10 cellular contexts compared by ENCODE assay signal in genomic region chr3:196159952-196160804, GRCh38. TPM values are rescaled to one million over a fixed set of nuclear protein-coding genes. Genes with fewer than 3 reads are reported as not detected.
DNase-seq lines count a peak whose midpoint lies in the region; ATAC-seq and TF ChIP-seq lines count a peak whose summit lies in the region.
"Had no signal": no experiment of that assay in that cellular context is flagged by ENCODE, and none has a peak within 500 bp of the region (broad histone marks: within the 10 kb centered on the region; RNA-seq: fewer than 3 reads in every experiment).

No MANE protein-coding gene starts in this region.

- TF ChIP-seq EP300 in ovary (IDR thresholded peaks at IDR 0.05) = no peak

- POLR2A ChIA-PET in RWPE1 (lab: Yijun Ruan, JAX; ENCODE audit: low non-redundant PET) = no interaction called here

- WGBS in ovary, 3 donors = 61 to 65% (median 64%) methylated on average over 15 of the region's 15 CpGs

- DNase-seq in EH (ENCODE audit: low read depth) (peak; percentile 72), RWPE1 (ENCODE audit: low spot score) (peak; percentile 43), erythroblast (lab: John Stamatoyannopoulos, UW) (peak; percentile 55 to 60), putamen (ENCODE audit: low spot score) (peak; percentile 24), ovary (no peak), D341Med (ENCODE audit: low spot score) (no peak)

- no peak for TF ChIP-seq CTCF in RWPE1 (conservative IDR thresholded peaks at IDR 0.05; ENCODE audit: low read depth)
- no peak for TF ChIP-seq CTCF in ovary (IDR thresholded peaks at IDR 0.05)

- CTCF ChIA-PET in RWPE1 (lab: Yijun Ruan, JAX) = interaction anchor here (0.7 kb wide), 1 partner anchor 24 kb away, joined by 3 read pairs; no protein-coding TSS in a partner anchor

- H3K4me1 ChIP-seq in ovary (ENCODE audit: insufficient read depth) = peaks cover 6% of the 10 kb centered on the region

- TF ChIP-seq POLR2A in erythroblast (IDR thresholded peaks at IDR 0.05; ENCODE audit: low read length) (no peak), ovary (IDR thresholded peaks at IDR 0.05) (no peak)

- H3K27ac ChIP-seq in RWPE1 = peak overlapping the region; percentile 6; the same call in 1 of the 2 replicates
- no peak overlapping the region for H3K27ac ChIP-seq in ovary

- intact Hi-C loops in ovary (cut with DNase I) = no loop called here

- H3K9me3 ChIP-seq in ovary = no peaks in the 10 kb centered on the region

- no peaks in the 10 kb centered on the region for H3K36me3 ChIP-seq in ovary

- ATAC-seq in GM19395 (IDR thresholded peaks at IDR 0.05; ENCODE audit: unreplicated experiment) (peak; percentile 76), HG03354 (IDR thresholded peaks at IDR 0.05; ENCODE audit: poor library complexity, severe bottlenecking, unreplicated experiment) (peak; percentile 96)

- no peak overlapping the region for H3K4me3 ChIP-seq in ovary

- H3K27me3 ChIP-seq in ovary = no peaks in the 10 kb centered on the region

RNA-seq across cellular contexts. Expression of gene ZDHHC19, which starts 51.0 kb away (rescaled TPM):
- 1 to 10 TPM in 6 of 7 donors, under 1 TPM in 1; 0.24 to 9.3 (median 3.8) TPM for total RNA-seq in ovary
- polyA plus RNA-seq in ovary = 1 to 10 TPM; 4.7 to 4.9 TPM
- total RNA-seq: neural crest cell; T-helper 1 cell treated with Interleukin-12 subunit alpha and Interleukin-12 subunit beta and Interleukin-4 antibody, amounts not matched to agents 30 ng/mL and 1 ng/mL, for 36 hours had no signal

RNA-seq across cellular contexts. Expression of gene SLC51A, which starts 56.2 kb away (rescaled TPM):
- total RNA-seq in ovary = 10 to 100 TPM in 3 of 7 donors, 1 to 10 TPM in 4; 2.6 to 14.2 (median 9.0) TPM
- polyA plus RNA-seq in ovary = 10 to 100 TPM in 1 of 2 donors, 1 to 10 TPM in 1; 7.3 to 10.5 TPM
- total RNA-seq: neural crest cell; T-helper 1 cell treated with Interleukin-12 subunit alpha and Interleukin-12 subunit beta and Interleukin-4 antibody, amounts not matched to agents 30 ng/mL and 1 ng/mL, for 36 hours had no signal

Comparison
In these comparisons a context has a peak if more than half of its experiments do, and no peak if none do; other contexts are left out.
1. DNase-seq: peak in EH (single experiment), RWPE1 (single experiment), erythroblast (2 of 2) and putamen (single experiment); none in ovary (0 of 5) and D341Med (single experiment).